In genomic region chr12:27797301-27798025, GRCh38 we compare ENCODE assay signal across 22 cellular contexts. TPM values are rescaled to one million over a fixed set of nuclear protein-coding genes. Genes with fewer than 3 reads are reported as not detected.
DNase-seq lines count a peak whose midpoint lies in the region; ATAC-seq, FAIRE-seq and TF ChIP-seq lines count a peak whose summit lies in the region.
"Had no signal": no experiment of that assay in that cellular context is flagged by ENCODE, and none has a peak within 500 bp of the region (broad histone marks: within the 10 kb centered on the region; RNA-seq: fewer than 3 reads in every experiment).

No MANE protein-coding gene starts in this region.

- intact Hi-C loops in dorsolateral prefrontal cortex (cut with DNase I), result no loop called here
- intact Hi-C loops in kidney (cut with DNase I), result no loop called here
- intact Hi-C loops in testis (cut with DNase I; ENCODE audit: low total_unique reads), result no loop called here

- H3K9me3 ChIP-seq in kidney (ENCODE audit: control insufficient read depth in 1 of 2, low read length in 2 of 2), result no peaks in the 10 kb centered on the region
- no peaks in the 10 kb centered on the region for H3K9me3 ChIP-seq in testis
- H3K9me3 ChIP-seq: BE2C, Caco-2 had no signal

- no peaks in the 10 kb centered on the region for H3K4me1 ChIP-seq in kidney (ENCODE audit: control insufficient read depth in 1 of 2, insufficient read depth in 1 of 2, low read depth in 1 of 2, low read length in 2 of 2)
- H3K4me1 ChIP-seq in testis, result peaks cover 10% of the 10 kb centered on the region
- H3K4me1 ChIP-seq: BE2C, Caco-2 had no signal

- CTCF ChIA-PET in activated CD8-positive, alpha-beta memory T cell treated with anti-CD3 and anti-CD28 coated beads, Interleukin-2, amount 10 ng/mL, durations not matched to agents 7 days and 5 days (lab: Charles Lee), result interaction anchor here (0.9 to 2.3 kb wide), 2 partner anchors 10 to 25 kb away, joined by 5 to 7 read pairs; no protein-coding TSS in a partner anchor

- peak overlapping the region; percentile 24 for H3K27ac ChIP-seq in angular gyrus (ENCODE audit: low read depth, low read length)
- peak overlapping the region in 33 of 59 donors; percentile 4 to 73 (median 46) for H3K27ac ChIP-seq in dorsolateral prefrontal cortex
- no peak overlapping the region for H3K27ac ChIP-seq in kidney (ENCODE audit: low read depth in 2 of 2, low read length in 2 of 2)
- peak overlapping the region; percentile 48 to 70 for H3K27ac ChIP-seq in testis
- H3K27ac ChIP-seq: HL-60 had no signal

- no peak for ATAC-seq in activated CD8-positive, alpha-beta memory T cell treated with anti-CD3 and anti-CD28 coated beads, Interleukin-2, amount 10 ng/mL, durations not matched to agents 7 days and 5 days
- ATAC-seq in HG02852 (IDR thresholded peaks at IDR 0.05; ENCODE audit: unreplicated experiment), result no peak

- no peak for TF ChIP-seq POLR2A in testis (IDR thresholded peaks at IDR 0.05)

- H3K9me3 Mint-ChIP-seq in activated CD8-positive, alpha-beta memory T cell treated with anti-CD3 and anti-CD28 coated beads, Interleukin-2, amount 10 ng/mL, durations not matched to agents 7 days and 5 days (ENCODE audit: low read depth), result no peaks in the 10 kb centered on the region
- H3K9me3 Mint-ChIP-seq: CD4-positive, CD25-positive, alpha-beta regulatory T cell; H9; IgD-negative memory B cell had no signal

- no peak overlapping the region for H3K27ac Mint-ChIP-seq in activated CD8-positive, alpha-beta memory T cell treated with anti-CD3 and anti-CD28 coated beads, Interleukin-2, amount 10 ng/mL, durations not matched to agents 7 days and 5 days
- H3K27ac Mint-ChIP-seq: IgD-negative memory B cell had no signal

- H3K27me3 ChIP-seq in dorsolateral prefrontal cortex, result no peaks in the 10 kb centered on the region
- H3K27me3 ChIP-seq in testis, result no peaks in the 10 kb centered on the region
- H3K27me3 ChIP-seq: BE2C had no signal

- peaks cover 15 to 21% of the 10 kb centered on the region in 2 donors for H3K36me3 ChIP-seq in kidney (ENCODE audit: control insufficient read depth in 1 of 2, insufficient read depth in 2 of 2, low read length in 2 of 2)
- H3K36me3 ChIP-seq in testis (ENCODE audit: low read depth, missing control alignments), result no peaks in the 10 kb centered on the region

- FAIRE-seq in kidney (lab: Jason Lieb, UNC), result no peak
- FAIRE-seq: A204.1, D721Med, G401.6, GM12891, GM19239, H1 had no signal

- peaks cover 27% of the 10 kb centered on the region for H3K36me3 Mint-ChIP-seq in activated CD8-positive, alpha-beta memory T cell treated with anti-CD3 and anti-CD28 coated beads, Interleukin-2, amount 10 ng/mL, durations not matched to agents 7 days and 5 days

- DNase-seq in dorsolateral prefrontal cortex, result peak in 6 of 10 donors; percentile 25 to 51 (median 47)
- DNase-seq in kidney, result peak; percentile 39
- DNase-seq in testis, result peak; percentile 56
- DNase-seq in SHP77 (lab: John Stamatoyannopoulos, UW), result no peak
- DNase-seq in activated CD8-positive, alpha-beta memory T cell treated with anti-CD3 and anti-CD28 coated beads, Interleukin-2, amount 10 ng/mL, durations not matched to agents 7 days and 5 days, result no peak
- DNase-seq: ACHN; BE2C; C1 segment of cervical spinal cord; Caco-2; CD4-positive, CD25-positive, alpha-beta regulatory T cell; H9 had no signal

- H3K4me3 ChIP-seq in dorsolateral prefrontal cortex (no peak overlapping the region), kidney (ENCODE audit: low read length in 2 of 2) (no peak overlapping the region), testis (no peak overlapping the region)

- no peak overlapping the region for H3K9ac ChIP-seq in kidney (ENCODE audit: low read length in 2 of 2)

- H3K4me1 Mint-ChIP-seq in activated CD8-positive, alpha-beta memory T cell treated with anti-CD3 and anti-CD28 coated beads, Interleukin-2, amount 10 ng/mL, durations not matched to agents 7 days and 5 days, result peaks cover 10% of the 10 kb centered on the region
- H3K4me1 Mint-ChIP-seq: H9 had no signal

- H3K4me3 Mint-ChIP-seq in activated CD8-positive, alpha-beta memory T cell treated with anti-CD3 and anti-CD28 coated beads, Interleukin-2, amount 10 ng/mL, durations not matched to agents 7 days and 5 days, result no peak overlapping the region
- H3K4me3 Mint-ChIP-seq: CD4-positive, CD25-positive, alpha-beta regulatory T cell; H9; IgD-negative memory B cell had no signal

- WGBS in testis, 2 donors, result 64 to 75% methylated on average over 20 to 24 of the region's 24 CpGs

- no peak for TF ChIP-seq CTCF in dorsolateral prefrontal cortex (IDR thresholded peaks at IDR 0.05 in 54 of 56, conservative IDR thresholded peaks at IDR 0.05 in 2 of 56; ENCODE audit: low read depth in 1 of 56, partially characterized antibody in 56 of 56)
- no peak for TF ChIP-seq CTCF in kidney (IDR thresholded peaks at IDR 0.05; ENCODE audit: borderline replicate concordance, extremely low read depth, insufficient read depth)
- no peak for TF ChIP-seq CTCF in testis (IDR thresholded peaks at IDR 0.05)

- H3K27me3 Mint-ChIP-seq in activated CD8-positive, alpha-beta memory T cell treated with anti-CD3 and anti-CD28 coated beads, Interleukin-2, amount 10 ng/mL, durations not matched to agents 7 days and 5 days, result no peaks in the 10 kb centered on the region
- H3K27me3 Mint-ChIP-seq: CD4-positive, CD25-positive, alpha-beta regulatory T cell; IgD-negative memory B cell had no signal

RNA-seq across cellular contexts. Expression of gene MANSC4, which starts 17.4 kb away (rescaled TPM):
- total RNA-seq in dorsolateral prefrontal cortex (1 to 10 TPM in 2 of 120 experiments, under 1 TPM in 12, not detected in 106; 0.42 to 1.2 (median 0.61) TPM), kidney (not detected), testis (1 to 10 TPM; 3.4 TPM)
- polyA plus RNA-seq in kidney (ENCODE audit: insufficient read depth, low read depth, low replicate concordance) (not detected), testis (ENCODE audit: insufficient read depth, low read depth, low replicate concordance) (1.1 TPM)
- not detected for total RNA-seq in activated CD8-positive, alpha-beta memory T cell treated with anti-CD3 and anti-CD28 coated beads, Interleukin-2, amount 10 ng/mL, durations not matched to agents 7 days and 5 days
- total RNA-seq: Caco-2; CD4-positive, CD25-positive, alpha-beta regulatory T cell; H1; H9; HT1080 had no signal
- polyA plus RNA-seq: H1 had no signal

RNA-seq across cellular contexts. Expression of gene KLHL42, which starts 17.4 kb away (rescaled TPM):
- total RNA-seq in dorsolateral prefrontal cortex (10 to 100 TPM; 40.7 to 73.4 (median 58.0) TPM), kidney (21.2 TPM), testis (10 to 100 TPM; 65.1 to 87.8 TPM)
- polyA plus RNA-seq in kidney (ENCODE audit: insufficient read depth, low read depth, low replicate concordance) (6.6 TPM), testis (ENCODE audit: insufficient read depth, low read depth, low replicate concordance) (23.7 TPM)
- 10 to 100 TPM; 12.6 to 14.7 TPM for total RNA-seq in activated CD8-positive, alpha-beta memory T cell treated with anti-CD3 and anti-CD28 coated beads, Interleukin-2, amount 10 ng/mL, durations not matched to agents 7 days and 5 days

Comparison
In these comparisons a context has a peak if more than half of its experiments do, and no peak if none do; other contexts are left out.
1. H3K27ac ChIP-seq: peak in angular gyrus (single experiment), dorsolateral prefrontal cortex (33 of 59) and testis (2 of 2); none in kidney (0 of 2).
2. DNase-seq: peak in dorsolateral prefrontal cortex (6 of 10), kidney (single experiment) and testis (single experiment); none in SHP77 (0 of 2) and activated CD8-positive, alpha-beta memory T cell treated with anti-CD3 and anti-CD28 coated beads, Interleukin-2, amount 10 ng/mL, durations not matched to agents 7 days and 5 days (single experiment).